Comparison of ENCODE assay signal across 24 cellular contexts in genomic region chr1:85718678-85719340, GRCh38. TPM values are rescaled to one million over a fixed set of nuclear protein-coding genes. Genes with fewer than 3 reads are reported as not detected.
A peak's percentile ranks its signal among the peaks of the same experiment; 100 is the strongest.
DNase-seq lines count a peak whose midpoint lies in the region; ATAC-seq, FAIRE-seq and TF ChIP-seq lines count a peak whose summit lies in the region.
"Had no signal": no experiment of that assay in that cellular context is flagged by ENCODE, and none has a peak within 500 bp of the region (broad histone marks: within the 10 kb centered on the region; RNA-seq: fewer than 3 reads in every experiment).

No MANE protein-coding gene starts in this region.

- no peak overlapping the region for H2AFZ ChIP-seq in endothelial cell of umbilical vein (ENCODE audit: low read depth, low read length)

- TF ChIP-seq CTCF in endothelial cell of umbilical vein (IDR thresholded peaks at IDR 0.05; ENCODE audit: extremely low read depth in 1 of 2, insufficient read depth in 1 of 2, low read depth in 1 of 2, low read length in 2 of 2) (no peak), gastrocnemius medialis (IDR thresholded peaks at IDR 0.05 in 4 of 5, conservative IDR thresholded peaks at IDR 0.05 in 1 of 5) (no peak)

- CTCF ChIA-PET in endothelial cell of umbilical vein (lab: Charles Lee), result interaction anchor here (0.9 to 1.7 kb wide), 3 partner anchors 10 to 12 kb away, joined by 3 to 7 read pairs (median 4); partner anchors contain the start of gene ZNHIT6

- intact Hi-C loops in endothelial cell of umbilical vein (cut with micrococcal nuclease) (no loop called here), gastrocnemius medialis (cut with DNase I; ENCODE audit: low total_unique reads) (no loop called here)

- no peak overlapping the region for H3K27ac ChIP-seq in endothelial cell of umbilical vein (ENCODE audit: insufficient read depth, low read depth, low read length)
- peak overlapping the region; percentile 21 to 42 (median 34) for H3K27ac ChIP-seq in gastrocnemius medialis
- H3K27ac ChIP-seq: BLaER1 had no signal

- no peak overlapping the region for H3K4me3 ChIP-seq in endothelial cell of umbilical vein (replicated peaks in 1 of 3; ENCODE audit: insufficient read depth in 1 of 3, low read depth in 1 of 3, low read length in 3 of 3)
- peak overlapping the region in 1 of 4 donors; percentile 5 for H3K4me3 ChIP-seq in gastrocnemius medialis
- H3K4me3 ChIP-seq: BLaER1, GM12878 had no signal

- H3K9me3 ChIP-seq in endothelial cell of umbilical vein (replicated peaks; ENCODE audit: control insufficient read depth, insufficient read depth, low read length) (no peaks in the 10 kb centered on the region), gastrocnemius medialis (no peaks in the 10 kb centered on the region)
- H3K9me3 ChIP-seq: BE2C had no signal

- H3K27me3 ChIP-seq in endothelial cell of umbilical vein (ENCODE audit: control insufficient read depth in 2 of 2, insufficient read depth in 2 of 2, low read length in 2 of 2) (peaks cover 0 to 3% of the 10 kb centered on the region in 2 experiments), gastrocnemius medialis (no peaks in the 10 kb centered on the region)
- H3K27me3 ChIP-seq: BE2C, BLaER1 had no signal

- BruUV-seq in endothelial cell of umbilical vein (replicated peaks; lab: Mats Ljungman, UMichigan), result no TSS peak

- H3K9me1 ChIP-seq in endothelial cell of umbilical vein (replicated peaks; ENCODE audit: control insufficient read depth, extremely low read depth, insufficient read depth, low read length), result no peaks in the 10 kb centered on the region

- TF ChIP-seq POLR2A in endothelial cell of umbilical vein (IDR thresholded peaks at IDR 0.05; ENCODE audit: low read depth, low read length) (no peak), gastrocnemius medialis (IDR thresholded peaks at IDR 0.05) (no peak)

- H3K4me1 ChIP-seq in endothelial cell of umbilical vein (ENCODE audit: control insufficient read depth, extremely low read depth, insufficient read depth, low read length), result no peaks in the 10 kb centered on the region
- H3K4me1 ChIP-seq in gastrocnemius medialis, result peaks cover 8 to 9% of the 10 kb centered on the region in 2 donors
- H3K4me1 ChIP-seq: BE2C, BLaER1 had no signal

- DNase-seq in endothelial cell of umbilical vein (ENCODE audit: low read depth, low spot score) (no peak), gastrocnemius medialis (no peak), SK-N-DZ (ENCODE audit: low spot score) (no peak)
- DNase-seq: 8988T; ACHN; BE2C; C1 segment of cervical spinal cord; CD4-positive, alpha-beta memory T cell; CD4-positive, CD25-positive, alpha-beta regulatory T cell; CD8-positive, alpha-beta memory T cell; COR-L47; DMS 273 treated with DMSO at 0.1 percent for 48 hours; DMS153; DMS53; DMS79; DND-41; EL; GDM1 had no signal

- no peaks in the 10 kb centered on the region for H3K79me2 ChIP-seq in endothelial cell of umbilical vein (ENCODE audit: control insufficient read depth, insufficient read depth, low read length)

- no peak overlapping the region for H3K4me2 ChIP-seq in endothelial cell of umbilical vein (ENCODE audit: insufficient read depth, low read length)
- H3K4me2 ChIP-seq: BLaER1 had no signal

- H3K36me3 ChIP-seq in endothelial cell of umbilical vein (ENCODE audit: control insufficient read depth in 2 of 2, extremely low read depth in 1 of 2, insufficient read depth in 2 of 2, low read length in 2 of 2) (no peaks in the 10 kb centered on the region), gastrocnemius medialis (no peaks in the 10 kb centered on the region)
- H3K36me3 ChIP-seq: BE2C, BLaER1 had no signal

- no peak overlapping the region for H3K9ac ChIP-seq in endothelial cell of umbilical vein (replicated peaks; ENCODE audit: extremely low read depth, insufficient read depth, low read length)
- H3K9ac ChIP-seq: BLaER1 had no signal

- no peaks in the 10 kb centered on the region for H4K20me1 ChIP-seq in endothelial cell of umbilical vein (replicated peaks; ENCODE audit: control insufficient read depth, extremely low read depth, insufficient read depth, low read length)
- H4K20me1 ChIP-seq: BLaER1 had no signal

- ATAC-seq in gastrocnemius medialis (peak; percentile 98), GM21367 (IDR thresholded peaks at IDR 0.05; ENCODE audit: unreplicated experiment) (no peak), HG03039 (IDR thresholded peaks at IDR 0.05; ENCODE audit: unreplicated experiment) (no peak)
- ATAC-seq: GM12878 had no signal

- dilution Hi-C loops in endothelial cell of umbilical vein (cut with MboI; ENCODE audit: extremely low pct_ligation_motif_present, low sequenced_read_pairs), result no loop called here

- POLR2A ChIA-PET in endothelial cell of umbilical vein (lab: Charles Lee), result no interaction called here

- FAIRE-seq in endothelial cell of umbilical vein (lab: Jason Lieb, UNC), result peak; percentile 37
- FAIRE-seq: GM12878, GM12892, GM18507 had no signal

- in situ Hi-C loops in gastrocnemius medialis (cut with MboI; ENCODE audit: low sequenced_read_pairs in 4 of 4), result no loop called here

TF ChIP-seq in endothelial cell of umbilical vein, 7 proteins besides CTCF, POLR2A, EP300 and RAD21:
- TF ChIP-seq FOS (IDR thresholded peaks at IDR 0.05; ENCODE audit: borderline replicate concordance, insufficient read depth, low read length) (no peak), MAX (IDR thresholded peaks at IDR 0.05; ENCODE audit: insufficient read depth, insufficient read length) (no peak), MYC (IDR thresholded peaks at IDR 0.05; ENCODE audit: low read depth, low read length) (no peak), POLR2AphosphoS5 (IDR thresholded peaks at IDR 0.05; ENCODE audit: insufficient read depth, low read depth, low read length) (no peak), GATA2 (IDR thresholded peaks at IDR 0.05; ENCODE audit: insufficient read depth, insufficient read length, low read depth, low read length) (no peak), JUN (IDR thresholded peaks at IDR 0.05; ENCODE audit: borderline replicate concordance, insufficient read depth, insufficient read length, low read depth) (no peak), EZH2 (IDR thresholded peaks at IDR 0.05; ENCODE audit: borderline replicate concordance, low read depth, low read length, severe bottlenecking) (no peak)

RNA-seq across cellular contexts. Expression of gene ZNHIT6, which starts 10.6 kb away (rescaled TPM):
- 18.8 and 21.4 TPM in 2 replicates for total RNA-seq in endothelial cell of umbilical vein
- polyA plus RNA-seq in endothelial cell of umbilical vein, result 6.2 and 7.3 TPM in 2 replicates
- polyA plus RNA-seq in endothelial cell of umbilical vein (2011; cell fraction: cytosol; rRNA removed), result 8.6 and 8.8 TPM in 2 replicates
- polyA plus RNA-seq in endothelial cell of umbilical vein (2011; cell fraction: nucleus; rRNA removed), result 10.9 and 12.2 TPM in 2 replicates
- 16.4 and 24.6 TPM in 2 replicates for polyA plus RNA-seq in endothelial cell of umbilical vein (2012)
- polyA minus RNA-seq in endothelial cell of umbilical vein, result 10.2 and 10.5 TPM in 2 replicates
- 6.5 TPM for polyA minus RNA-seq in endothelial cell of umbilical vein (2011; cell fraction: cytosol; rRNA and poly(A)+ RNA removed)
- polyA minus RNA-seq in endothelial cell of umbilical vein (2011; cell fraction: nucleus; rRNA and poly(A)+ RNA removed), result 8.2 and 12.0 TPM in 2 replicates
- total RNA-seq in gastrocnemius medialis, result 10 to 100 TPM in 1 of 4 donors, 1 to 10 TPM in 3; 6.6 to 11.4 (median 7.8) TPM
- 6.4 and 10.7 TPM in 2 replicates for polyA plus RNA-seq in SK-N-DZ (2014; cell fraction: cytosol; rRNA removed)
- polyA plus RNA-seq in SK-N-DZ (2014; cell fraction: nucleus; rRNA removed), result 6.7 and 8.8 TPM in 2 replicates

Comparison
In these comparisons a context has a peak if more than half of its experiments do, and no peak if none do; other contexts are left out.
1. ATAC-seq: peak in gastrocnemius medialis (2 of 2); none in GM21367 (single experiment) and HG03039 (single experiment).